Comparison of ENCODE assay signal across 8 cellular contexts in genomic region chr6:36029464-36029863, GRCh38. TPM values are rescaled to one million over a fixed set of nuclear protein-coding genes. Genes with fewer than 3 reads are reported as not detected.
A peak's percentile ranks its signal among the peaks of the same experiment; 100 is the strongest.
DNase-seq lines count a peak whose midpoint lies in the region; ATAC-seq, FAIRE-seq and TF ChIP-seq lines count a peak whose summit lies in the region.

No MANE protein-coding gene starts in this region.

- intact Hi-C loops in psoas muscle (cut with DNase I): loop anchor here in 1 of 2 donors (10.0 kb wide), 1 partner anchor 335 kb away; no protein-coding TSS in a partner anchor

- H3K9me3 ChIP-seq in RWPE2 (ENCODE audit: severe bottlenecking): no peaks in the 10 kb centered on the region
- no peaks in the 10 kb centered on the region for H3K9me3 ChIP-seq in psoas muscle

- TF ChIP-seq POLR2A in H54 (IDR thresholded peaks at IDR 0.05; ENCODE audit: low read depth, low read length): no peak

- H3K4me3 Mint-ChIP-seq in activated T-cell treated with anti-CD3 and anti-CD28 coated beads, Interleukin-2, amount 50 U/mL, for 4 hours: peak overlapping the region; percentile 92

- DNase-seq in activated T-cell treated with anti-CD3 and anti-CD28 coated beads, Interleukin-2, amount 50 U/mL, for 4 hours: no peak
- DNase-seq in activated T-cell treated with anti-CD3 and anti-CD28 coated beads for 4 hours (no peak), RWPE2 (ENCODE audit: low spot score) (no peak), epithelial cell of proximal tubule (ENCODE audit: low read depth) (peak; percentile 27), psoas muscle (no peak), H54 (ENCODE audit: insufficient read length, low spot score) (no peak), middle frontal gyrus (ENCODE audit: extremely low spot score, low spot score) (no peak)

- no peak for TF ChIP-seq CTCF in RWPE2 (IDR thresholded peaks at IDR 0.05; ENCODE audit: poor library complexity, severe bottlenecking)
- TF ChIP-seq CTCF in epithelial cell of proximal tubule (conservative IDR thresholded peaks at IDR 0.05; ENCODE audit: low read depth, low read length): no peak
- TF ChIP-seq CTCF in psoas muscle (IDR thresholded peaks at IDR 0.05): no peak

- peaks cover 50% of the 10 kb centered on the region for H3K4me1 Mint-ChIP-seq in activated T-cell treated with anti-CD3 and anti-CD28 coated beads, Interleukin-2, amount 50 U/mL, for 4 hours (ENCODE audit: low read depth)

- H3K36me3 Mint-ChIP-seq in activated T-cell treated with anti-CD3 and anti-CD28 coated beads, Interleukin-2, amount 50 U/mL, for 4 hours (ENCODE audit: insufficient read depth): peaks cover 5% of the 10 kb centered on the region

- H3K27ac ChIP-seq in RWPE2 (ENCODE audit: poor library complexity, severe bottlenecking): peak overlapping the region; percentile 83
- peak overlapping the region; percentile 93 for H3K27ac ChIP-seq in psoas muscle

- no peak for FAIRE-seq in H54 (lab: Jason Lieb, UNC)

- H3K27me3 ChIP-seq in RWPE2 (ENCODE audit: insufficient read depth, poor library complexity, severe bottlenecking): no peaks in the 10 kb centered on the region
- no peaks in the 10 kb centered on the region for H3K27me3 ChIP-seq in psoas muscle (ENCODE audit: insufficient read depth in 3 of 3, low read length in 2 of 3)

- 2 to 11% (median 3%) methylated on average over 6 of the region's 6 CpGs for WGBS in psoas muscle, 3 donors

- H3K27me3 Mint-ChIP-seq in activated T-cell treated with anti-CD3 and anti-CD28 coated beads, Interleukin-2, amount 50 U/mL, for 4 hours (ENCODE audit: low read depth): peaks cover 8% of the 10 kb centered on the region

- H3K4me3 ChIP-seq in RWPE2 (ENCODE audit: severe bottlenecking) (peak overlapping the region; percentile 73), epithelial cell of proximal tubule (ENCODE audit: low read depth, low read length) (peak overlapping the region; percentile 66), psoas muscle (peak overlapping the region; percentile 90)

- H3K4me1 ChIP-seq in RWPE2 (ENCODE audit: insufficient read depth, poor library complexity, severe bottlenecking): peaks cover 20% of the 10 kb centered on the region
- peaks cover 31% of the 10 kb centered on the region for H3K4me1 ChIP-seq in psoas muscle

- no peak for ATAC-seq in activated T-cell treated with anti-CD3 and anti-CD28 coated beads, Interleukin-2, amount 50 U/mL, for 4 hours
- ATAC-seq in RWPE2 (ENCODE audit: low read depth) (no peak), psoas muscle (no peak), GM19463 (IDR thresholded peaks at IDR 0.05; ENCODE audit: unreplicated experiment) (no peak)

- no peaks in the 10 kb centered on the region; the same call in 1 of the 2 replicates for H3K36me3 ChIP-seq in RWPE2 (ENCODE audit: low read depth)
- H3K36me3 ChIP-seq in psoas muscle (ENCODE audit: insufficient read depth in 1 of 2, low read depth in 1 of 2): no peaks in the 10 kb centered on the region

- H3K9me3 Mint-ChIP-seq in activated T-cell treated with anti-CD3 and anti-CD28 coated beads, Interleukin-2, amount 50 U/mL, for 4 hours: no peaks in the 10 kb centered on the region

RNA-seq across cellular contexts. Expression of gene MAPK14, which starts 1.9 kb away (rescaled TPM):
- total RNA-seq in activated T-cell treated with anti-CD3 and anti-CD28 coated beads, Interleukin-2, amount 50 U/mL, for 4 hours: 10 to 100 TPM; 35.7 to 40.9 (median 38.7) TPM
- total RNA-seq in epithelial cell of proximal tubule (27.3 and 36.5 TPM in 2 replicates), psoas muscle (10 to 100 TPM; 23.9 to 32.8 (median 31.4) TPM)
- polyA plus RNA-seq in psoas muscle: 10 to 100 TPM; 11.8 to 42.0 (median 25.3) TPM

RNA-seq across cellular contexts. Expression of gene SLC26A8, which starts 5.0 kb away (rescaled TPM):
- not detected for total RNA-seq in activated T-cell treated with anti-CD3 and anti-CD28 coated beads, Interleukin-2, amount 50 U/mL, for 4 hours
- 1.4 TPM in 1 of 2 replicates, not detected in the other for total RNA-seq in epithelial cell of proximal tubule
- under 1 TPM in 1 of 4 donors, not detected in 3; 0.15 TPM for total RNA-seq in psoas muscle
- under 1 TPM in 1 of 3 donors, not detected in 2; 0.04 TPM for polyA plus RNA-seq in psoas muscle
